10 cellular contexts compared by ENCODE assay signal in genomic region chr11:2381494-2382128, GRCh38. TPM values are rescaled to one million over a fixed set of nuclear protein-coding genes. Genes with fewer than 3 reads are reported as not detected.
DNase-seq lines count a peak whose midpoint lies in the region; ATAC-seq and TF ChIP-seq lines count a peak whose summit lies in the region.
"Had no signal": no experiment of that assay in that cellular context is flagged by ENCODE, and none has a peak within 500 bp of the region (broad histone marks: within the 10 kb centered on the region; RNA-seq: fewer than 3 reads in every experiment).

No MANE protein-coding gene starts in this region.

- H3K9ac ChIP-seq in endodermal cell (ENCODE audit: extremely low read depth, low read length, poor library complexity, severe bottlenecking): no peak overlapping the region

- no peak overlapping the region for H3K4me3 ChIP-seq in endodermal cell (ENCODE audit: low read length)
- no peak overlapping the region for H3K4me3 ChIP-seq in upper lobe of right lung

- H3K27ac Mint-ChIP-seq in endodermal cell (peak overlapping the region; percentile 58), nephron (peak overlapping the region in 2 of 3 experiments; percentile 33 to 49), nephron progenitor cell (no peak overlapping the region)

- H3K27me3 ChIP-seq in endodermal cell (ENCODE audit: control insufficient read depth, insufficient read depth, low read length, poor library complexity, severe bottlenecking): no peaks in the 10 kb centered on the region
- no peaks in the 10 kb centered on the region for H3K27me3 ChIP-seq in upper lobe of right lung

- no peak overlapping the region for H3K4me3 Mint-ChIP-seq in endodermal cell
- peak overlapping the region; percentile 61 to 78 (median 75) for H3K4me3 Mint-ChIP-seq in nephron
- H3K4me3 Mint-ChIP-seq in nephron progenitor cell: no peak overlapping the region

- POLR2A ChIA-PET in GM10248 (lab: Yijun Ruan, JAX): no interaction called here

- H3K36me3 Mint-ChIP-seq in endodermal cell (ENCODE audit: low read depth): peaks cover 13% of the 10 kb centered on the region
- no peaks in the 10 kb centered on the region for H3K36me3 Mint-ChIP-seq in nephron (ENCODE audit: low read depth)
- H3K36me3 Mint-ChIP-seq in nephron progenitor cell (ENCODE audit: low read depth): no peaks in the 10 kb centered on the region

- H3K36me3 ChIP-seq in endodermal cell (ENCODE audit: control insufficient read depth, insufficient read depth, low read length) (peaks cover 4% of the 10 kb centered on the region), upper lobe of right lung (peaks cover 4% of the 10 kb centered on the region)

- H3K9me3 ChIP-seq in endodermal cell (ENCODE audit: control insufficient read depth, low read length) (no peaks in the 10 kb centered on the region), upper lobe of right lung (no peaks in the 10 kb centered on the region)

- no peak for TF ChIP-seq CTCF in endodermal cell (conservative IDR thresholded peaks at IDR 0.05)
- TF ChIP-seq CTCF in nephron (IDR thresholded peaks at IDR 0.05; ENCODE audit: unreplicated experiment in 3 of 3): no peak
- TF ChIP-seq CTCF in upper lobe of right lung (IDR thresholded peaks at IDR 0.05): no peak
- no peak for TF ChIP-seq CTCF in GM10248 (IDR thresholded peaks at IDR 0.05; ENCODE audit: control extremely low read depth, extremely low read depth, low read depth, missing control alignments)
- no peak for TF ChIP-seq CTCF in nephron progenitor cell (IDR thresholded peaks at IDR 0.05)

- 90 to 94% methylated on average over 8 to 11 of the region's 11 CpGs for WGBS in endodermal cell (ENCODE audit: insufficient coverage in 1 of 2, insufficient read length in 1 of 2), 2 experiments

- no peaks in the 10 kb centered on the region for H3K27me3 Mint-ChIP-seq in endodermal cell (ENCODE audit: insufficient read depth)
- H3K27me3 Mint-ChIP-seq in nephron (ENCODE audit: low read depth): no peaks in the 10 kb centered on the region
- H3K27me3 Mint-ChIP-seq in nephron progenitor cell (ENCODE audit: low read depth, poor library complexity): peaks cover 2% of the 10 kb centered on the region

- H3K27ac ChIP-seq in endodermal cell (ENCODE audit: low read depth, low read length) (no peak overlapping the region), upper lobe of right lung (peak overlapping the region; percentile 99)

- H3K9me3 Mint-ChIP-seq in endodermal cell (no peaks in the 10 kb centered on the region), nephron (no peaks in the 10 kb centered on the region), nephron progenitor cell (no peaks in the 10 kb centered on the region)

- DNase-seq in Right ventricle myocardium inferior (ENCODE audit: missing footprints) (peak; percentile 47), left cardiac atrium (no peak), endodermal cell (no peak), upper lobe of right lung (no peak), GM10248 (ENCODE audit: extremely low spot score) (no peak), nephron progenitor cell (no peak)
- no peak for DNase-seq in activated CD4-positive, alpha-beta T cell treated with anti-CD3 and anti-CD28 coated beads, Interleukin-2, amount 50 U/mL, for 48 hours
- DNase-seq: effector CD4-positive, alpha-beta T cell; stimulated activated naive CD4-positive, alpha-beta T cell had no signal

- intact Hi-C loops in Right ventricle myocardium inferior (cut with DNase I) (no loop called here), left cardiac atrium (cut with DNase I) (no loop called here), upper lobe of right lung (cut with DNase I) (no loop called here)

- ATAC-seq in Right ventricle myocardium inferior (no peak), left cardiac atrium (no peak), upper lobe of right lung (no peak)

- CTCF ChIA-PET in GM10248 (lab: Yijun Ruan, JAX): interaction anchor here (0.7 to 1.5 kb wide), 3 partner anchors 10 to 548 kb away, joined by 3 to 4 read pairs (median 3); no protein-coding TSS in a partner anchor

- no peaks in the 10 kb centered on the region for H3K4me1 ChIP-seq in endodermal cell (ENCODE audit: control insufficient read depth, insufficient read depth, low read length)
- peaks cover 71% of the 10 kb centered on the region for H3K4me1 ChIP-seq in upper lobe of right lung

- H3K4me1 Mint-ChIP-seq in endodermal cell (peaks cover 13% of the 10 kb centered on the region), nephron (peaks cover 31% of the 10 kb centered on the region), nephron progenitor cell (peaks cover 46% of the 10 kb centered on the region)

RNA-seq across cellular contexts. Expression of gene CD81, which starts 4.5 kb away (rescaled TPM):
- total RNA-seq in Right ventricle myocardium inferior (531 TPM), left cardiac atrium (100 to 1,000 TPM; 699 to 773 TPM), endodermal cell (100 to 1,000 TPM; 275 to 331 TPM), upper lobe of right lung (801 TPM)
- polyA plus RNA-seq in endodermal cell (2013, experiment 1 of 2): 204 TPM
- polyA plus RNA-seq in endodermal cell (2013, experiment 2 of 2): 188 TPM

RNA-seq across cellular contexts. Expression of gene TSSC4, which starts 18.9 kb away (rescaled TPM):
- total RNA-seq in Right ventricle myocardium inferior: 31.4 TPM
- 10 to 100 TPM; 34.9 to 45.7 TPM for total RNA-seq in left cardiac atrium
- total RNA-seq in endodermal cell: 10 to 100 TPM; 47.2 to 51.1 TPM
- polyA plus RNA-seq in endodermal cell (2013, experiment 1 of 2): 27.2 TPM
- polyA plus RNA-seq in endodermal cell (2013, experiment 2 of 2): 25.0 TPM
- 40.6 TPM for total RNA-seq in upper lobe of right lung

Comparison
In these comparisons a context has a peak if more than half of its experiments do, and no peak if none do; other contexts are left out.
1. H3K4me3 Mint-ChIP-seq: peak in nephron (3 of 3); none in endodermal cell (single experiment) and nephron progenitor cell (single experiment).